Comparison of ENCODE assay signal across 8 cellular contexts in genomic region chr17:81910840-81911276, GRCh38. TPM values are rescaled to one million over a fixed set of nuclear protein-coding genes. Genes with fewer than 3 reads are reported as not detected.
DNase-seq lines count a peak whose midpoint lies in the region; ATAC-seq and TF ChIP-seq lines count a peak whose summit lies in the region.

No MANE protein-coding gene starts in this region.

- H3K27me3 ChIP-seq in A673 (replicated peaks; ENCODE audit: insufficient read depth, low read depth, low read length, poor library complexity) (no peaks in the 10 kb centered on the region), stomach smooth muscle (ENCODE audit: control insufficient read depth in 1 of 2, insufficient read depth in 2 of 2, low read length in 2 of 2) (no peaks in the 10 kb centered on the region)

- H3K4me1 ChIP-seq in A673 (ENCODE audit: insufficient read depth, low read length, poor library complexity, severe bottlenecking) (peaks cover 5% of the 10 kb centered on the region), stomach smooth muscle (ENCODE audit: control insufficient read depth, insufficient read depth, low read length) (peaks cover 19% of the 10 kb centered on the region)

- no peaks in the 10 kb centered on the region for H3K27me3 Mint-ChIP-seq in activated T-helper 17 cell treated with anti-CD3 and anti-CD28 coated beads, Interleukin-2, amount 50 U/mL, for 72 hours
- peaks cover 3 to 15% (median 4%) of the 10 kb centered on the region in 3 donors for H3K27me3 Mint-ChIP-seq in immature natural killer cell (ENCODE audit: low read depth in 3 of 3)

- POLR2A ChIA-PET in A673 (lab: Charles Lee; ENCODE audit: low non-redundant PET) = no interaction called here

- H3K27ac ChIP-seq in A673 (ENCODE audit: low read depth, low read length, poor library complexity, severe bottlenecking) = peak overlapping the region; percentile 62
- no peak overlapping the region for H3K27ac ChIP-seq in stomach smooth muscle (ENCODE audit: low read length)

- no peak for DNase-seq in A673 (ENCODE audit: low spot score)
- no peak for DNase-seq in immature natural killer cell
- DNase-seq in NCI-H2196 treated with DMSO at 0.1 percent for 48 hours (lab: John Stamatoyannopoulos, UW; ENCODE audit: unreplicated experiment) = no peak
- no peak for DNase-seq in KBM-7

- ATAC-seq in GM18861 (IDR thresholded peaks at IDR 0.05; ENCODE audit: unreplicated experiment) = peak; percentile 33
- ATAC-seq in HG03108 (IDR thresholded peaks at IDR 0.05; ENCODE audit: unreplicated experiment) = peak; percentile 26
- peak; percentile 38 for ATAC-seq in activated T-helper 17 cell treated with anti-CD3 and anti-CD28 coated beads, Interleukin-2, amount 50 U/mL, for 72 hours (replicated peaks)

- H3K9ac ChIP-seq in stomach smooth muscle (ENCODE audit: low read length in 2 of 2) = peak overlapping the region; percentile 36 to 59

- peak overlapping the region; percentile 90 for H3K4me3 ChIP-seq in A673 (ENCODE audit: low read depth, low read length, poor library complexity, severe bottlenecking)
- peak overlapping the region; percentile 70 to 78 for H3K4me3 ChIP-seq in stomach smooth muscle (ENCODE audit: low read length in 2 of 2)

- no peak overlapping the region for H3K27ac Mint-ChIP-seq in activated T-helper 17 cell treated with anti-CD3 and anti-CD28 coated beads, Interleukin-2, amount 50 U/mL, for 72 hours
- H3K27ac Mint-ChIP-seq in immature natural killer cell = peak overlapping the region in 1 of 6 donors; percentile 87

- CTCF ChIA-PET in A673 (lab: Charles Lee) = no interaction called here

- no peaks in the 10 kb centered on the region for H3K9me3 ChIP-seq in A673 (ENCODE audit: low read depth, low read length, poor library complexity, severe bottlenecking)
- no peaks in the 10 kb centered on the region for H3K9me3 ChIP-seq in stomach smooth muscle (ENCODE audit: control insufficient read depth in 2 of 2, low read length in 2 of 2)

- no TSS peak for BruUV-seq in A673 (replicated peaks; lab: Mats Ljungman, UMichigan)

- in situ Hi-C loops in KBM-7 (cut with MboI; ENCODE audit: low pct_unique_long_range_greater_than_20kb, low sequenced_read_pairs) = no loop called here

- H3K4me3 Mint-ChIP-seq in activated T-helper 17 cell treated with anti-CD3 and anti-CD28 coated beads, Interleukin-2, amount 50 U/mL, for 72 hours = peak overlapping the region; percentile 67
- H3K4me3 Mint-ChIP-seq in immature natural killer cell = peak overlapping the region; percentile 86 to 90 (median 87)

- intact Hi-C loops in A673 (cut with micrococcal nuclease; ENCODE audit: unreplicated experiment) = no loop called here

- H3K9me3 Mint-ChIP-seq in activated T-helper 17 cell treated with anti-CD3 and anti-CD28 coated beads, Interleukin-2, amount 50 U/mL, for 72 hours = no peaks in the 10 kb centered on the region
- no peaks in the 10 kb centered on the region for H3K9me3 Mint-ChIP-seq in immature natural killer cell

- H3K36me3 Mint-ChIP-seq in activated T-helper 17 cell treated with anti-CD3 and anti-CD28 coated beads, Interleukin-2, amount 50 U/mL, for 72 hours (ENCODE audit: low read depth) = peaks cover 40% of the 10 kb centered on the region
- peaks cover 0 to 11% (median 5%) of the 10 kb centered on the region in 3 donors for H3K36me3 Mint-ChIP-seq in immature natural killer cell

- H3K4me1 Mint-ChIP-seq in activated T-helper 17 cell treated with anti-CD3 and anti-CD28 coated beads, Interleukin-2, amount 50 U/mL, for 72 hours = no peaks in the 10 kb centered on the region
- peaks cover 4 to 14% of the 10 kb centered on the region in 2 donors for H3K4me1 Mint-ChIP-seq in immature natural killer cell

- no peak for TF ChIP-seq CTCF in A673 (conservative IDR thresholded peaks at IDR 0.05; ENCODE audit: low read depth, low read length)

- H3K36me3 ChIP-seq in A673 (ENCODE audit: insufficient read depth, low read length, poor library complexity, severe bottlenecking) (peaks cover 53% of the 10 kb centered on the region), stomach smooth muscle (ENCODE audit: control insufficient read depth in 2 of 2, insufficient read depth in 2 of 2, low read length in 2 of 2) (peaks cover 15 to 25% of the 10 kb centered on the region in 2 donors)

RNA-seq across cellular contexts. Expression of gene PCYT2, which starts 0.3 kb away (rescaled TPM):
- 55.4 and 58.3 TPM in 2 replicates for total RNA-seq in A673 (2021)
- 10 to 100 TPM; 10.1 to 26.8 TPM for total RNA-seq in activated T-helper 17 cell treated with anti-CD3 and anti-CD28 coated beads, Interleukin-2, amount 50 U/mL, for 72 hours
- 10 to 100 TPM; 44.7 to 59.6 (median 49.5) TPM for polyA plus RNA-seq in immature natural killer cell

RNA-seq across cellular contexts. Expression of gene SIRT7, which starts 7.1 kb away (rescaled TPM):
- total RNA-seq in A673 (2021) = 34.8 and 36.6 TPM in 2 replicates
- 10 to 100 TPM; 41.3 to 47.5 TPM for total RNA-seq in activated T-helper 17 cell treated with anti-CD3 and anti-CD28 coated beads, Interleukin-2, amount 50 U/mL, for 72 hours
- polyA plus RNA-seq in immature natural killer cell = 10 to 100 TPM; 27.2 to 54.7 (median 36.2) TPM

RNA-seq across cellular contexts. Expression of gene NPB, which starts 8.8 kb away (rescaled TPM):
- total RNA-seq in A673 (2021) = 0.75 and 0.87 TPM in 2 replicates
- total RNA-seq in activated T-helper 17 cell treated with anti-CD3 and anti-CD28 coated beads, Interleukin-2, amount 50 U/mL, for 72 hours = under 1 TPM; 0.17 to 0.53 TPM
- not detected for polyA plus RNA-seq in immature natural killer cell

RNA-seq across cellular contexts. Expression of gene MAFG, which starts 16.7 kb away (rescaled TPM):
- 46.7 and 49.7 TPM in 2 replicates for total RNA-seq in A673 (2021)
- 10 to 100 TPM; 28.9 to 32.6 TPM for total RNA-seq in activated T-helper 17 cell treated with anti-CD3 and anti-CD28 coated beads, Interleukin-2, amount 50 U/mL, for 72 hours
- polyA plus RNA-seq in immature natural killer cell = 1 to 10 TPM; 1.1 to 4.8 (median 1.3) TPM

RNA-seq across cellular contexts. Expression of gene ANAPC11, which starts 19.3 kb away (rescaled TPM):
- total RNA-seq in A673 (2021) = 128 and 138 TPM in 2 replicates
- 100 to 1,000 TPM; 103 to 123 TPM for total RNA-seq in activated T-helper 17 cell treated with anti-CD3 and anti-CD28 coated beads, Interleukin-2, amount 50 U/mL, for 72 hours
- polyA plus RNA-seq in immature natural killer cell = 100 to 1,000 TPM; 339 to 578 (median 348) TPM
